ENCODE assay signal across 34 cellular contexts in the genomic region with DNA sequence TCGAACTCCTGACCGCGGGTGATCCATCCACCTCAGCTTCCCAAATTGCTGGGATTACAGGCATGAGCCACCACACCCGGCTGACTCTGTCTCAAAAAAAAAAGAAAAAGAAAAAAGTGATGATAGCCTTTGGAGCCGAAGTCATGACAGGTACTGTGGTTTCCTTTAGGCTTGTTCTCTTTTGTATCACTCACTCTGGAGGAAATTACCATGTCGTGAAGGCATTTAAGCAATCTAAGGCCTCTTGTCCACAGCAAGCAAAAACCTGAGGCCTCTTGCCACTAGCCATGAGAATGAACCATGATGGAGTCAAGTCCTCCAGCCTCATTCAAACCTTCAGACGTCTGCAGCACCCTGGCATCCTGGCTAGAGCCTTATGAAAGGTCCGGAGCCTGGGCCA.
"Had no signal": no experiment of that assay in that cellular context is flagged by ENCODE, and none has a peak within 500 bp of the region (broad histone marks: within the 10 kb centered on the region; RNA-seq: fewer than 3 reads in every experiment).

No MANE protein-coding gene starts in this region.

- ATAC-seq: activated CD8-positive, alpha-beta memory T cell treated with anti-CD3 and anti-CD28 coated beads, Interleukin-2, amount 10 ng/mL, durations not matched to agents 7 days and 5 days; activated CD8-positive, alpha-beta T cell treated with anti-CD3 and anti-CD28 coated beads, Interleukin-2, amount 10 ng/mL, durations not matched to agents 7 days and 5 days; activated naive CD8-positive, alpha-beta T cell treated with anti-CD3 and anti-CD28 coated beads, Interleukin-2, amount 50 U/mL, for 24 hours had no signal

- FAIRE-seq: TTC549 had no signal

- H3K9me3 Mint-ChIP-seq: activated B cell treated with CpG ODN at 0.5 μM for 24 hours; activated CD4-positive, alpha-beta memory T cell treated with anti-CD3 and anti-CD28 coated beads, Interleukin-2, amount 10 ng/mL, durations not matched to agents 7 days and 5 days; activated CD4-positive, alpha-beta T cell treated with anti-CD3 and anti-CD28 coated beads, Interleukin-2, amount 10 ng/mL, durations not matched to agents 7 days and 5 days; activated naive CD4-positive, alpha-beta T cell treated with anti-CD3 and anti-CD28 coated beads, Interleukin-2, amount 10 ng/mL, durations not matched to agents 7 days and 5 days; activated naive CD4-positive, alpha-beta T cell treated with anti-CD3 and anti-CD28 coated beads, Interleukin-2, amount 50 U/mL, for 24 hours; activated naive CD8-positive, alpha-beta T cell treated with anti-CD3 and anti-CD28 coated beads, Interleukin-2, amount 10 ng/mL, durations not matched to agents 7 days and 5 days; activated naive CD8-positive, alpha-beta T cell treated with anti-CD3 and anti-CD28 coated beads, Interleukin-2, amount 50 U/mL, for 24 hours; activated T-cell treated with anti-CD3 and anti-CD28 coated beads, Interleukin-2, amount 50 U/mL, for 24 hours; activated T-helper 2 cell treated with anti-CD3 and anti-CD28 coated beads, Interferon-gamma antibody, Interleukin-2, Interleukin-4, amounts not matched to agents 10 μg/mL and 5 μg/mL and 100 μg/mL, durations not matched to agents 14 hours and 24 hours and 36 hours; brain; T-helper 1 cell treated with Interleukin-12 subunit alpha and Interleukin-12 subunit beta and Interleukin-4 antibody, amounts not matched to agents 30 μg/mL and 1 μg/mL, for 36 hours; T-helper 2 cell treated with Interferon-gamma antibody and Interleukin-4, amounts not matched to agents 5 μg/mL and 100 μg/mL, for 36 hours had no signal

- H3K36me3 Mint-ChIP-seq: activated CD8-positive, alpha-beta memory T cell treated with anti-CD3 and anti-CD28 coated beads, Interleukin-2, amount 10 ng/mL, durations not matched to agents 7 days and 5 days; activated naive CD4-positive, alpha-beta T cell treated with anti-CD3 and anti-CD28 coated beads, Interleukin-2, amount 10 ng/mL, durations not matched to agents 7 days and 5 days; activated naive CD4-positive, alpha-beta T cell treated with anti-CD3 and anti-CD28 coated beads, Interleukin-2, amount 50 U/mL, for 24 hours; activated naive CD8-positive, alpha-beta T cell; activated naive CD8-positive, alpha-beta T cell treated with anti-CD3 and anti-CD28 coated beads, Interleukin-2, amount 10 ng/mL, durations not matched to agents 7 days and 5 days; brain had no signal

- H3K27ac ChIP-seq: ascending aorta, VCaP had no signal

- H3K4me3 Mint-ChIP-seq: activated B cell treated with CpG ODN at 0.5 μM for 24 hours; activated CD4-positive, alpha-beta memory T cell treated with anti-CD3 and anti-CD28 coated beads, Interleukin-2, amount 10 ng/mL, durations not matched to agents 7 days and 5 days; activated CD4-positive, alpha-beta T cell treated with anti-CD3 and anti-CD28 coated beads, Interleukin-2, amount 10 ng/mL, durations not matched to agents 7 days and 5 days; activated CD8-positive, alpha-beta memory T cell treated with anti-CD3 and anti-CD28 coated beads, Interleukin-2, amount 10 ng/mL, durations not matched to agents 7 days and 5 days; activated CD8-positive, alpha-beta T cell treated with anti-CD3 and anti-CD28 coated beads, Interleukin-2, amount 10 ng/mL, durations not matched to agents 7 days and 5 days; activated naive CD4-positive, alpha-beta T cell treated with anti-CD3 and anti-CD28 coated beads, Interleukin-2, amount 10 ng/mL, durations not matched to agents 7 days and 5 days; activated naive CD4-positive, alpha-beta T cell treated with anti-CD3 and anti-CD28 coated beads, Interleukin-2, amount 50 U/mL, for 24 hours; activated naive CD8-positive, alpha-beta T cell; activated naive CD8-positive, alpha-beta T cell treated with anti-CD3 and anti-CD28 coated beads, Interleukin-2, amount 10 ng/mL, durations not matched to agents 7 days and 5 days; activated naive CD8-positive, alpha-beta T cell treated with anti-CD3 and anti-CD28 coated beads, Interleukin-2, amount 50 U/mL, for 24 hours; activated T-cell treated with anti-CD3 and anti-CD28 coated beads, Interleukin-2, amount 50 U/mL, for 24 hours; brain; T-helper 1 cell treated with Interleukin-12 subunit alpha and Interleukin-12 subunit beta and Interleukin-4 antibody, amounts not matched to agents 30 μg/mL and 1 μg/mL, for 36 hours; T-helper 2 cell treated with Interferon-gamma antibody and Interleukin-4, amounts not matched to agents 5 μg/mL and 100 μg/mL, for 36 hours had no signal

- H3K27me3 ChIP-seq: ascending aorta had no signal

- H3K36me3 ChIP-seq: ascending aorta had no signal

- H3K4me1 Mint-ChIP-seq: activated B cell treated with CpG ODN at 0.5 μM for 24 hours; activated CD4-positive, alpha-beta memory T cell treated with anti-CD3 and anti-CD28 coated beads, Interleukin-2, amount 10 ng/mL, durations not matched to agents 7 days and 5 days; activated CD4-positive, alpha-beta T cell treated with anti-CD3 and anti-CD28 coated beads, Interleukin-2, amount 10 ng/mL, durations not matched to agents 7 days and 5 days; activated CD8-positive, alpha-beta memory T cell treated with anti-CD3 and anti-CD28 coated beads, Interleukin-2, amount 10 ng/mL, durations not matched to agents 7 days and 5 days; activated naive CD4-positive, alpha-beta T cell treated with anti-CD3 and anti-CD28 coated beads, Interleukin-2, amount 10 ng/mL, durations not matched to agents 7 days and 5 days; activated naive CD4-positive, alpha-beta T cell treated with anti-CD3 and anti-CD28 coated beads, Interleukin-2, amount 50 U/mL, for 24 hours; activated naive CD8-positive, alpha-beta T cell treated with anti-CD3 and anti-CD28 coated beads, Interleukin-2, amount 10 ng/mL, durations not matched to agents 7 days and 5 days; activated naive CD8-positive, alpha-beta T cell treated with anti-CD3 and anti-CD28 coated beads, Interleukin-2, amount 50 U/mL, for 24 hours; brain had no signal

- H3K4me3 ChIP-seq: ascending aorta had no signal

- DNase-seq: activated B cell treated with CpG ODN at 0.5 μM for 24 hours; activated CD4-positive, alpha-beta memory T cell treated with anti-CD3 and anti-CD28 coated beads, Interleukin-2, amount 10 ng/mL, durations not matched to agents 7 days and 5 days; activated CD4-positive, alpha-beta T cell treated with anti-CD3 and anti-CD28 coated beads for 48 hours; activated CD4-positive, alpha-beta T cell treated with anti-CD3 and anti-CD28 coated beads, Interleukin-2, amount 10 ng/mL, durations not matched to agents 7 days and 5 days; activated CD4-positive, alpha-beta T cell treated with anti-CD3 and anti-CD28 coated beads, Interleukin-2, amount 50 U/mL, for 48 hours; activated CD4-positive, CD25-positive, alpha-beta regulatory T cell treated with anti-CD3 and anti-CD28 coated beads, Interleukin-2, amount 50 U/mL, for 72 hours; activated CD8-positive, alpha-beta memory T cell treated with anti-CD3 and anti-CD28 coated beads for 24 hours; activated CD8-positive, alpha-beta memory T cell treated with anti-CD3 and anti-CD28 coated beads, Interleukin-2, amount 10 ng/mL, durations not matched to agents 7 days and 5 days; activated CD8-positive, alpha-beta memory T cell treated with anti-CD3 and anti-CD28 coated beads, Interleukin-2, amount 50 U/mL, for 48 hours; activated CD8-positive, alpha-beta T cell treated with anti-CD3 and anti-CD28 coated beads, Interleukin-2, amount 10 ng/mL, durations not matched to agents 7 days and 5 days; activated effector memory CD4-positive, alpha-beta T cell treated with Interleukin-2 at 50 U/mL for 16 hours; activated gamma-delta T cell; activated naive CD4-positive, alpha-beta T cell treated with anti-CD3 and anti-CD28 coated beads, Interleukin-2, amount 10 ng/mL, durations not matched to agents 7 days and 5 days; activated naive CD4-positive, alpha-beta T cell treated with Interleukin-2 at 50 U/mL for 16 hours; activated naive CD8-positive, alpha-beta T cell treated with anti-CD3 and anti-CD28 coated beads, Interleukin-2, amount 10 ng/mL, durations not matched to agents 7 days and 5 days; activated naive CD8-positive, alpha-beta T cell treated with anti-CD3 and anti-CD28 coated beads, Interleukin-2, amount 50 U/mL, for 24 hours; activated T-cell treated with anti-CD3 and anti-CD28 coated beads, Interleukin-2, amount 50 U/mL, for 24 hours; activated T-cell treated with anti-CD3 and anti-CD28 coated beads, Interleukin-2, amount 50 U/mL, for 48 hours; amygdala; anterior cingulate cortex; central memory CD4-positive, alpha-beta T cell; SW 1271; T-helper 1 cell; T-helper 2 cell; T-helper 9 cell had no signal

- H3K27ac Mint-ChIP-seq: activated B cell treated with CpG ODN at 0.5 μM for 24 hours; activated CD4-positive, alpha-beta memory T cell treated with anti-CD3 and anti-CD28 coated beads, Interleukin-2, amount 10 ng/mL, durations not matched to agents 7 days and 5 days; activated CD4-positive, alpha-beta T cell treated with anti-CD3 and anti-CD28 coated beads, Interleukin-2, amount 10 ng/mL, durations not matched to agents 7 days and 5 days; activated CD8-positive, alpha-beta memory T cell treated with anti-CD3 and anti-CD28 coated beads, Interleukin-2, amount 10 ng/mL, durations not matched to agents 7 days and 5 days; activated CD8-positive, alpha-beta T cell treated with anti-CD3 and anti-CD28 coated beads, Interleukin-2, amount 10 ng/mL, durations not matched to agents 7 days and 5 days; activated naive CD4-positive, alpha-beta T cell treated with anti-CD3 and anti-CD28 coated beads, Interleukin-2, amount 10 ng/mL, durations not matched to agents 7 days and 5 days; activated naive CD4-positive, alpha-beta T cell treated with anti-CD3 and anti-CD28 coated beads, Interleukin-2, amount 50 U/mL, for 24 hours; activated naive CD8-positive, alpha-beta T cell; activated naive CD8-positive, alpha-beta T cell treated with anti-CD3 and anti-CD28 coated beads, Interleukin-2, amount 10 ng/mL, durations not matched to agents 7 days and 5 days; activated naive CD8-positive, alpha-beta T cell treated with anti-CD3 and anti-CD28 coated beads, Interleukin-2, amount 50 U/mL, for 24 hours; activated T-cell treated with anti-CD3 and anti-CD28 coated beads, Interleukin-2, amount 50 U/mL, for 24 hours; activated T-helper 2 cell treated with anti-CD3 and anti-CD28 coated beads, Interferon-gamma antibody, Interleukin-2, Interleukin-4, amounts not matched to agents 10 μg/mL and 5 μg/mL and 100 μg/mL, durations not matched to agents 14 hours and 24 hours and 36 hours; T-helper 1 cell treated with Interleukin-12 subunit alpha and Interleukin-12 subunit beta and Interleukin-4 antibody, amounts not matched to agents 30 μg/mL and 1 μg/mL, for 36 hours; T-helper 2 cell treated with Interferon-gamma antibody and Interleukin-4, amounts not matched to agents 5 μg/mL and 100 μg/mL, for 36 hours had no signal

- H3K4me1 ChIP-seq: ascending aorta had no signal
